33 cellular contexts compared by ENCODE assay signal in genomic region chr7:69701241-69701741, GRCh38.
"Had no signal": no experiment of that assay in that cellular context is flagged by ENCODE, and none has a peak within 500 bp of the region (broad histone marks: within the 10 kb centered on the region; RNA-seq: fewer than 3 reads in every experiment).

No MANE protein-coding gene starts in this region.

- DNase-seq: activated CD4-positive, alpha-beta memory T cell treated with anti-CD3 and anti-CD28 coated beads, Interleukin-2, amount 10 ng/mL, durations not matched to agents 7 days and 5 days; activated CD4-positive, alpha-beta T cell treated with anti-CD3 and anti-CD28 coated beads for 1 hour; activated CD4-positive, alpha-beta T cell treated with anti-CD3 and anti-CD28 coated beads for 48 hours; activated CD4-positive, CD25-positive, alpha-beta regulatory T cell; activated CD8-positive, alpha-beta memory T cell treated with anti-CD3 and anti-CD28 coated beads for 24 hours; activated CD8-positive, alpha-beta memory T cell treated with anti-CD3 and anti-CD28 coated beads, Interleukin-2, amount 10 ng/mL, durations not matched to agents 7 days and 5 days; activated CD8-positive, alpha-beta memory T cell treated with anti-CD3 and anti-CD28 coated beads, Interleukin-2, amount 50 U/mL, for 48 hours; activated effector memory CD4-positive, alpha-beta T cell treated with Interleukin-2 at 50 U/mL for 16 hours; activated naive CD4-positive, alpha-beta T cell treated with anti-CD3 and anti-CD28 coated beads, Interleukin-2, amount 10 ng/mL, durations not matched to agents 7 days and 5 days; activated naive CD8-positive, alpha-beta T cell treated with anti-CD3 and anti-CD28 coated beads, Interleukin-2, amount 50 U/mL, for 24 hours; activated T-cell treated with anti-CD3 and anti-CD28 coated beads, Interleukin-2, amount 50 U/mL, for 48 hours; anterior cingulate cortex; caudate nucleus; Karpas-422; KBM-7; NCI-H1105 treated with DMSO at 0.1 percent for 48 hours; NCI-H1436; NCI-H1694; NCI-H1930; NCI-H2081 treated with DMSO at 0.1 percent for 48 hours; NCI-H2171; NCI-H510A; NCI-H526; NCI-H748 treated with DMSO at 0.1 percent for 48 hours; OCI-M1; Right ventricle myocardium superior; SW 1271; T-helper 1 cell; T1000; WERI-Rb-1 had no signal

- H3K4me3 Mint-ChIP-seq: activated CD4-positive, alpha-beta memory T cell treated with anti-CD3 and anti-CD28 coated beads, Interleukin-2, amount 10 ng/mL, durations not matched to agents 7 days and 5 days; activated CD8-positive, alpha-beta memory T cell treated with anti-CD3 and anti-CD28 coated beads, Interleukin-2, amount 10 ng/mL, durations not matched to agents 7 days and 5 days; activated naive CD4-positive, alpha-beta T cell treated with anti-CD3 and anti-CD28 coated beads, Interleukin-2, amount 10 ng/mL, durations not matched to agents 7 days and 5 days; activated naive CD8-positive, alpha-beta T cell; activated naive CD8-positive, alpha-beta T cell treated with anti-CD3 and anti-CD28 coated beads, Interleukin-2, amount 50 U/mL, for 24 hours; brain had no signal

- FAIRE-seq: bronchial epithelial cell had no signal

- H3K36me3 ChIP-seq: WERI-Rb-1 had no signal

- ATAC-seq: activated CD8-positive, alpha-beta memory T cell treated with anti-CD3 and anti-CD28 coated beads, Interleukin-2, amount 10 ng/mL, durations not matched to agents 7 days and 5 days; activated naive CD8-positive, alpha-beta T cell treated with anti-CD3 and anti-CD28 coated beads, Interleukin-2, amount 50 U/mL, for 24 hours had no signal

- H3K9me3 Mint-ChIP-seq: activated CD4-positive, alpha-beta memory T cell treated with anti-CD3 and anti-CD28 coated beads, Interleukin-2, amount 10 ng/mL, durations not matched to agents 7 days and 5 days; activated naive CD4-positive, alpha-beta T cell treated with anti-CD3 and anti-CD28 coated beads, Interleukin-2, amount 10 ng/mL, durations not matched to agents 7 days and 5 days; activated naive CD8-positive, alpha-beta T cell treated with anti-CD3 and anti-CD28 coated beads, Interleukin-2, amount 50 U/mL, for 24 hours had no signal

- H3K36me3 Mint-ChIP-seq: activated CD8-positive, alpha-beta memory T cell treated with anti-CD3 and anti-CD28 coated beads, Interleukin-2, amount 10 ng/mL, durations not matched to agents 7 days and 5 days; activated naive CD4-positive, alpha-beta T cell treated with anti-CD3 and anti-CD28 coated beads, Interleukin-2, amount 10 ng/mL, durations not matched to agents 7 days and 5 days; activated naive CD8-positive, alpha-beta T cell had no signal

- H3K27me3 Mint-ChIP-seq: activated CD4-positive, alpha-beta memory T cell treated with anti-CD3 and anti-CD28 coated beads, Interleukin-2, amount 10 ng/mL, durations not matched to agents 7 days and 5 days; activated naive CD4-positive, alpha-beta T cell treated with anti-CD3 and anti-CD28 coated beads, Interleukin-2, amount 10 ng/mL, durations not matched to agents 7 days and 5 days; activated naive CD8-positive, alpha-beta T cell; activated naive CD8-positive, alpha-beta T cell treated with anti-CD3 and anti-CD28 coated beads, Interleukin-2, amount 50 U/mL, for 24 hours; brain had no signal

- H3K27ac Mint-ChIP-seq: activated CD4-positive, alpha-beta memory T cell treated with anti-CD3 and anti-CD28 coated beads, Interleukin-2, amount 10 ng/mL, durations not matched to agents 7 days and 5 days; activated CD8-positive, alpha-beta memory T cell treated with anti-CD3 and anti-CD28 coated beads, Interleukin-2, amount 10 ng/mL, durations not matched to agents 7 days and 5 days; activated naive CD4-positive, alpha-beta T cell treated with anti-CD3 and anti-CD28 coated beads, Interleukin-2, amount 10 ng/mL, durations not matched to agents 7 days and 5 days; activated naive CD8-positive, alpha-beta T cell; activated naive CD8-positive, alpha-beta T cell treated with anti-CD3 and anti-CD28 coated beads, Interleukin-2, amount 50 U/mL, for 24 hours had no signal

- H3K27ac ChIP-seq: WERI-Rb-1 had no signal
